In the genomic region with DNA sequence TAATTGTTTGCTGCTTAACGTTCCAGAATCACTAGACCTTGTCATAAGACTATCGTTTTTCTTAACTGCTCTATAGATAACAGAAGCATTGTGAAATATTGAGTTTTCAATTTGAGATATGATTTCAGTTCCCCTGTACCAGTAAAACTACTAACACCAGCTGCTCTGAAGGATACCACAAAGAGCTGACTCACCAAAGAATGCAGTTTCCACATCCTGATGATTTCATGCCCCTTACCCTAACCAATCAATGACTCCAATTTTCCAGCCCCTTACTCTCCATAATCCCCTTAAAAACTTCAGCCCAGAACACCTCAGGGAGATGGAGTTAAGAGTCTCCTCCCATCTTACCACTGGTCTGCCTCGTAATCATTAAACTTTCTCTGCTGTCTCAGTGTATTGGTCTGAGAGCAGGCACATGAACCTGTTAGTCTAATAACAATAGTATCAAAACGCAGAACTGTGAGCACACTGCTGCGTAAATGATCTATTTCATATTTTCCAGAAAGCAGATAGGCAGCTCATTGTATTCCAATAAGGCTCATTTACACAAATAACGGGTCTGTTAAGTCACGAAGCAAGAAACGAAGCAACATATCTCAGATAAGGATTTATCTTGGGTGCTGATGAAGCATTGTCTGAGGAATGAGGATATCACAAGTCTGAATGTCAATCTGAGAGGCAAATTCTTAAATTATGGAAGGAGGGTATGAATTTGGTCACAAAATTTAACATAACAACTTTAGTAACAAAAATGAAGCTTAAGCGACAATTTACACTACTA, we compare ENCODE assay signal across 8 cellular contexts. TPM values are rescaled to one million over a fixed set of nuclear protein-coding genes. Genes with fewer than 3 reads are reported as not detected.
DNase-seq lines count a peak whose midpoint lies in the region; ATAC-seq and TF ChIP-seq lines count a peak whose summit lies in the region.

No MANE protein-coding gene starts in this region.

- intact Hi-C loops in CD14-positive monocyte (cut with micrococcal nuclease), result no loop called here
- intact Hi-C loops in naive thymus-derived CD4-positive, alpha-beta T cell (cut with micrococcal nuclease), result loop anchor here in 1 of 2 donors (5.0 kb wide), 2 partner anchors 399 to 639 kb away; partner anchors contain the start of genes RFXAP and SUPT20H

- no peak for DNase-seq in CD14-positive monocyte (ENCODE audit: low spot score)
- peak; percentile 22 to 26 for DNase-seq in activated T-cell treated with anti-CD3 and anti-CD28 coated beads, Interleukin-2, amount 50 U/mL, for 48 hours
- DNase-seq in naive thymus-derived CD4-positive, alpha-beta T cell, result peak in 1 of 9 donors; percentile 26
- DNase-seq in NCI-H69 (lab: John Stamatoyannopoulos, UW), result no peak
- no peak for DNase-seq in effector CD8-positive, alpha-beta T cell (lab: John Stamatoyannopoulos, UW)
- no peak for DNase-seq in effector memory CD4-positive, alpha-beta T cell

- no peak for TF ChIP-seq CTCF in CD14-positive monocyte (IDR thresholded peaks at IDR 0.05)

- H3K4me3 Mint-ChIP-seq in CD14-positive monocyte, result peak overlapping the region; percentile 13 to 71
- H3K4me3 Mint-ChIP-seq in naive thymus-derived CD4-positive, alpha-beta T cell, result peak overlapping the region in 1 of 10 donors; percentile 72

- H3K36me3 ChIP-seq in naive thymus-derived CD4-positive, alpha-beta T cell (ENCODE audit: control insufficient read depth in 2 of 3, insufficient read depth in 3 of 3, low read length in 3 of 3), result no peaks in the 10 kb centered on the region
- no peaks in the 10 kb centered on the region for H3K36me3 ChIP-seq in effector memory CD4-positive, alpha-beta T cell (ENCODE audit: control insufficient read depth, insufficient read depth, low read length)

- H3K27ac ChIP-seq in naive thymus-derived CD4-positive, alpha-beta T cell (ENCODE audit: low read depth, low read length), result no peak overlapping the region
- no peak overlapping the region for H3K27ac ChIP-seq in effector memory CD4-positive, alpha-beta T cell (ENCODE audit: insufficient read depth, low read length, poor library complexity, severe bottlenecking)

- POLR2A ChIA-PET in naive thymus-derived CD4-positive, alpha-beta T cell (lab: Charles Lee), result interaction anchor here (0.6 kb wide), 2 partner anchors 18 to 60 kb away, joined by 3 to 4 read pairs; no protein-coding TSS in a partner anchor

- H3K27ac Mint-ChIP-seq in CD14-positive monocyte, result peak overlapping the region; percentile 1 to 80 (median 60)
- H3K27ac Mint-ChIP-seq in naive thymus-derived CD4-positive, alpha-beta T cell, result peak overlapping the region in 1 of 9 donors; percentile 31

- peak; percentile 94 for ATAC-seq in GM21423 (IDR thresholded peaks at IDR 0.05; ENCODE audit: unreplicated experiment)
- peak; percentile 79 for ATAC-seq in HG03575 (IDR thresholded peaks at IDR 0.05; ENCODE audit: extremely low read depth, insufficient number of reproducible peaks, low FRiP score, unreplicated experiment)
- peak; percentile 69 for ATAC-seq in naive thymus-derived CD4-positive, alpha-beta T cell

- H3K27me3 Mint-ChIP-seq in CD14-positive monocyte (ENCODE audit: low read depth in 3 of 3), result no peaks in the 10 kb centered on the region
- peaks cover 0 to 58% (median 57%) of the 10 kb centered on the region in 5 donors for H3K27me3 Mint-ChIP-seq in naive thymus-derived CD4-positive, alpha-beta T cell

- peaks cover 52% of the 10 kb centered on the region for H3K4me1 Mint-ChIP-seq in CD14-positive monocyte
- peaks cover 0 to 64% (median 11%) of the 10 kb centered on the region in 7 donors for H3K4me1 Mint-ChIP-seq in naive thymus-derived CD4-positive, alpha-beta T cell

- H3K9me3 ChIP-seq in naive thymus-derived CD4-positive, alpha-beta T cell (ENCODE audit: control insufficient read depth in 2 of 3, low read length in 3 of 3), result no peaks in the 10 kb centered on the region
- no peaks in the 10 kb centered on the region for H3K9me3 ChIP-seq in effector memory CD4-positive, alpha-beta T cell (ENCODE audit: control insufficient read depth, low read length)

- no peaks in the 10 kb centered on the region for H3K27me3 ChIP-seq in naive thymus-derived CD4-positive, alpha-beta T cell (ENCODE audit: control insufficient read depth in 2 of 2, insufficient read depth in 2 of 2, low read length in 2 of 2)
- no peaks in the 10 kb centered on the region for H3K27me3 ChIP-seq in effector memory CD4-positive, alpha-beta T cell (replicated peaks; ENCODE audit: control insufficient read depth, insufficient read depth, low read length, poor library complexity, severe bottlenecking)

- no peak overlapping the region for H3K4me3 ChIP-seq in naive thymus-derived CD4-positive, alpha-beta T cell (ENCODE audit: low read length)
- H3K4me3 ChIP-seq in effector memory CD4-positive, alpha-beta T cell (ENCODE audit: insufficient read depth, low read depth, low read length, poor library complexity, severe bottlenecking), result no peak overlapping the region

- CTCF ChIA-PET in naive thymus-derived CD4-positive, alpha-beta T cell (lab: Charles Lee), result interaction anchor here (0.8 to 1.9 kb wide), 2 partner anchors 20 to 52 kb away, joined by 3 to 4 read pairs; no protein-coding TSS in a partner anchor

- peaks cover 0 to 3% (median 0%) of the 10 kb centered on the region in 7 donors for H3K9me3 Mint-ChIP-seq in CD14-positive monocyte
- H3K9me3 Mint-ChIP-seq in naive thymus-derived CD4-positive, alpha-beta T cell, result peaks cover 0 to 9% (median 0%) of the 10 kb centered on the region in 11 donors

- no peaks in the 10 kb centered on the region for H3K4me1 ChIP-seq in naive thymus-derived CD4-positive, alpha-beta T cell (ENCODE audit: control insufficient read depth in 2 of 2, insufficient read depth in 2 of 2, low read length in 2 of 2)
- no peaks in the 10 kb centered on the region for H3K4me1 ChIP-seq in effector memory CD4-positive, alpha-beta T cell (ENCODE audit: control insufficient read depth, insufficient read depth, low read length, poor library complexity, severe bottlenecking)

- H3K36me3 Mint-ChIP-seq in CD14-positive monocyte, result no peaks in the 10 kb centered on the region
- H3K36me3 Mint-ChIP-seq in naive thymus-derived CD4-positive, alpha-beta T cell, result peaks cover 0 to 8% (median 0%) of the 10 kb centered on the region in 5 donors

RNA-seq across cellular contexts. Expression of gene CCNA1, which starts 14.1 kb away (rescaled TPM):
- not detected for polyA plus RNA-seq in CD14-positive monocyte
- 1 to 10 TPM in 1 of 5 experiments, under 1 TPM in 2, not detected in 2; 0.22 to 5.0 (median 0.69) TPM for total RNA-seq in naive thymus-derived CD4-positive, alpha-beta T cell
- polyA plus RNA-seq in naive thymus-derived CD4-positive, alpha-beta T cell, result not detected

Comparison
In these comparisons a context has a peak if more than half of its experiments do, and no peak if none do; other contexts are left out.
1. DNase-seq: peak in activated T-cell treated with anti-CD3 and anti-CD28 coated beads, Interleukin-2, amount 50 U/mL, for 48 hours (2 of 2); none in CD14-positive monocyte (single experiment), NCI-H69 (single experiment), effector CD8-positive, alpha-beta T cell (single experiment) and effector memory CD4-positive, alpha-beta T cell (0 of 3).
2. Peak in every context shown above with its lines, with median percentiles within 50 percentile points of each other: ATAC-seq.